Comparison of ENCODE assay signal across 3 cellular contexts in genomic region chr6:14639983-14640599, GRCh38.
TF ChIP-seq lines count a peak whose summit lies in the region.

No MANE protein-coding gene starts in this region.

TF ChIP-seq in GM12891, 5 proteins besides CTCF, POLR2A, EP300 and RAD21 (continued from another document):
- TF ChIP-seq SPI1 (IDR thresholded peaks at IDR 0.05; ENCODE audit: low read depth, low read length) (no peak), TAF1 (IDR thresholded peaks at IDR 0.05; ENCODE audit: low read depth, low read length) (no peak)

TF ChIP-seq in IMR-90, 13 proteins besides CTCF, POLR2A, EP300 and RAD21 (continued from another document):
- TF ChIP-seq ELK1 (IDR thresholded peaks at IDR 0.05; ENCODE audit: borderline replicate concordance, low read depth, low read length) (no peak), FOS (IDR thresholded peaks at IDR 0.05; ENCODE audit: low read depth, low read length) (peak; percentile 12; the same call in 1 of the 2 replicates), RFX5 (IDR thresholded peaks at IDR 0.05; ENCODE audit: low read depth, low read length) (no peak), BHLHE40 (IDR thresholded peaks at IDR 0.05; ENCODE audit: low read depth, low read length) (peak; percentile 34; the same call in 1 of the 2 replicates), MXI1 (IDR thresholded peaks at IDR 0.05; ENCODE audit: borderline replicate concordance, low read depth, low read length) (no peak)
- TF ChIP-seq, protein P1, sequence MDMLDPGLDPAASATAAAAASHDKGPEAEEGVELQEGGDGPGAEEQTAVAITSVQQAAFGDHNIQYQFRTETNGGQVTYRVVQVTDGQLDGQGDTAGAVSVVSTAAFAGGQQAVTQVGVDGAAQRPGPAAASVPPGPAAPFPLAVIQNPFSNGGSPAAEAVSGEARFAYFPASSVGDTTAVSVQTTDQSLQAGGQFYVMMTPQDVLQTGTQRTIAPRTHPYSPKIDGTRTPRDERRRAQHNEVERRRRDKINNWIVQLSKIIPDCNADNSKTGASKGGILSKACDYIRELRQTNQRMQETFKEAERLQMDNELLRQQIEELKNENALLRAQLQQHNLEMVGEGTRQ (IDR thresholded peaks at IDR 0.05; ENCODE audit: low read depth, low read length): peak; percentile 42; the same call in 1 of the 2 replicates
TF ChIP-seq in IMR-90: peak in this region for 3.

TF ChIP-seq in K562, 482 proteins besides CTCF, POLR2A, EP300 and RAD21 (continued from another document):
- no peak for TF ChIP-seq CLOCK (CRISPR knock-in tag; IDR thresholded peaks at IDR 0.05; ENCODE audit: borderline replicate concordance)
- TF ChIP-seq, protein P2, sequence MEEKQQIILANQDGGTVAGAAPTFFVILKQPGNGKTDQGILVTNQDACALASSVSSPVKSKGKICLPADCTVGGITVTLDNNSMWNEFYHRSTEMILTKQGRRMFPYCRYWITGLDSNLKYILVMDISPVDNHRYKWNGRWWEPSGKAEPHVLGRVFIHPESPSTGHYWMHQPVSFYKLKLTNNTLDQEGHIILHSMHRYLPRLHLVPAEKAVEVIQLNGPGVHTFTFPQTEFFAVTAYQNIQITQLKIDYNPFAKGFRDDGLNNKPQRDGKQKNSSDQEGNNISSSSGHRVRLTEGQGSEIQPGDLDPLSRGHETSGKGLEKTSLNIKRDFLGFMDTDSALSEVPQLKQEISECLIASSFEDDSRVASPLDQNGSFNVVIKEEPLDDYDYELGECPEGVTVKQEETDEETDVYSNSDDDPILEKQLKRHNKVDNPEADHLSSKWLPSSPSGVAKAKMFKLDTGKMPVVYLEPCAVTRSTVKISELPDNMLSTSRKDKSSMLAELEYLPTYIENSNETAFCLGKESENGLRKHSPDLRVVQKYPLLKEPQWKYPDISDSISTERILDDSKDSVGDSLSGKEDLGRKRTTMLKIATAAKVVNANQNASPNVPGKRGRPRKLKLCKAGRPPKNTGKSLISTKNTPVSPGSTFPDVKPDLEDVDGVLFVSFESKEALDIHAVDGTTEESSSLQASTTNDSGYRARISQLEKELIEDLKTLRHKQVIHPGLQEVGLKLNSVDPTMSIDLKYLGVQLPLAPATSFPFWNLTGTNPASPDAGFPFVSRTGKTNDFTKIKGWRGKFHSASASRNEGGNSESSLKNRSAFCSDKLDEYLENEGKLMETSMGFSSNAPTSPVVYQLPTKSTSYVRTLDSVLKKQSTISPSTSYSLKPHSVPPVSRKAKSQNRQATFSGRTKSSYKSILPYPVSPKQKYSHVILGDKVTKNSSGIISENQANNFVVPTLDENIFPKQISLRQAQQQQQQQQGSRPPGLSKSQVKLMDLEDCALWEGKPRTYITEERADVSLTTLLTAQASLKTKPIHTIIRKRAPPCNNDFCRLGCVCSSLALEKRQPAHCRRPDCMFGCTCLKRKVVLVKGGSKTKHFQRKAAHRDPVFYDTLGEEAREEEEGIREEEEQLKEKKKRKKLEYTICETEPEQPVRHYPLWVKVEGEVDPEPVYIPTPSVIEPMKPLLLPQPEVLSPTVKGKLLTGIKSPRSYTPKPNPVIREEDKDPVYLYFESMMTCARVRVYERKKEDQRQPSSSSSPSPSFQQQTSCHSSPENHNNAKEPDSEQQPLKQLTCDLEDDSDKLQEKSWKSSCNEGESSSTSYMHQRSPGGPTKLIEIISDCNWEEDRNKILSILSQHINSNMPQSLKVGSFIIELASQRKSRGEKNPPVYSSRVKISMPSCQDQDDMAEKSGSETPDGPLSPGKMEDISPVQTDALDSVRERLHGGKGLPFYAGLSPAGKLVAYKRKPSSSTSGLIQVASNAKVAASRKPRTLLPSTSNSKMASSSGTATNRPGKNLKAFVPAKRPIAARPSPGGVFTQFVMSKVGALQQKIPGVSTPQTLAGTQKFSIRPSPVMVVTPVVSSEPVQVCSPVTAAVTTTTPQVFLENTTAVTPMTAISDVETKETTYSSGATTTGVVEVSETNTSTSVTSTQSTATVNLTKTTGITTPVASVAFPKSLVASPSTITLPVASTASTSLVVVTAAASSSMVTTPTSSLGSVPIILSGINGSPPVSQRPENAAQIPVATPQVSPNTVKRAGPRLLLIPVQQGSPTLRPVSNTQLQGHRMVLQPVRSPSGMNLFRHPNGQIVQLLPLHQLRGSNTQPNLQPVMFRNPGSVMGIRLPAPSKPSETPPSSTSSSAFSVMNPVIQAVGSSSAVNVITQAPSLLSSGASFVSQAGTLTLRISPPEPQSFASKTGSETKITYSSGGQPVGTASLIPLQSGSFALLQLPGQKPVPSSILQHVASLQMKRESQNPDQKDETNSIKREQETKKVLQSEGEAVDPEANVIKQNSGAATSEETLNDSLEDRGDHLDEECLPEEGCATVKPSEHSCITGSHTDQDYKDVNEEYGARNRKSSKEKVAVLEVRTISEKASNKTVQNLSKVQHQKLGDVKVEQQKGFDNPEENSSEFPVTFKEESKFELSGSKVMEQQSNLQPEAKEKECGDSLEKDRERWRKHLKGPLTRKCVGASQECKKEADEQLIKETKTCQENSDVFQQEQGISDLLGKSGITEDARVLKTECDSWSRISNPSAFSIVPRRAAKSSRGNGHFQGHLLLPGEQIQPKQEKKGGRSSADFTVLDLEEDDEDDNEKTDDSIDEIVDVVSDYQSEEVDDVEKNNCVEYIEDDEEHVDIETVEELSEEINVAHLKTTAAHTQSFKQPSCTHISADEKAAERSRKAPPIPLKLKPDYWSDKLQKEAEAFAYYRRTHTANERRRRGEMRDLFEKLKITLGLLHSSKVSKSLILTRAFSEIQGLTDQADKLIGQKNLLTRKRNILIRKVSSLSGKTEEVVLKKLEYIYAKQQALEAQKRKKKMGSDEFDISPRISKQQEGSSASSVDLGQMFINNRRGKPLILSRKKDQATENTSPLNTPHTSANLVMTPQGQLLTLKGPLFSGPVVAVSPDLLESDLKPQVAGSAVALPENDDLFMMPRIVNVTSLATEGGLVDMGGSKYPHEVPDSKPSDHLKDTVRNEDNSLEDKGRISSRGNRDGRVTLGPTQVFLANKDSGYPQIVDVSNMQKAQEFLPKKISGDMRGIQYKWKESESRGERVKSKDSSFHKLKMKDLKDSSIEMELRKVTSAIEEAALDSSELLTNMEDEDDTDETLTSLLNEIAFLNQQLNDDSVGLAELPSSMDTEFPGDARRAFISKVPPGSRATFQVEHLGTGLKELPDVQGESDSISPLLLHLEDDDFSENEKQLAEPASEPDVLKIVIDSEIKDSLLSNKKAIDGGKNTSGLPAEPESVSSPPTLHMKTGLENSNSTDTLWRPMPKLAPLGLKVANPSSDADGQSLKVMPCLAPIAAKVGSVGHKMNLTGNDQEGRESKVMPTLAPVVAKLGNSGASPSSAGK (IDR thresholded peaks at IDR 0.05): 0 out of 2 replicates have a peak, but pooled peaks have one; percentile 4
- TF ChIP-seq NELFE (IDR thresholded peaks at IDR 0.05; ENCODE audit: insufficient read depth, insufficient read length): no peak
- no peak for TF ChIP-seq POLR2H (tag; IDR thresholded peaks at IDR 0.05; ENCODE audit: low read depth)
- TF ChIP-seq, protein P1 (CRISPR knock-in tag; IDR thresholded peaks at IDR 0.05): peak; percentile 59
- no peak for TF ChIP-seq JUND (IDR thresholded peaks at IDR 0.05; ENCODE audit: borderline replicate concordance, low read depth, low read length)
- no peak for TF ChIP-seq JUND (tag; IDR thresholded peaks at IDR 0.05; ENCODE audit: borderline replicate concordance, low read depth, low read length)
- TF ChIP-seq ZNF561 (CRISPR knock-in tag; conservative IDR thresholded peaks at IDR 0.05): no peak
- TF ChIP-seq EGR1 (conservative IDR thresholded peaks at IDR 0.05): peak; percentile 28; the same call in 1 of the 2 replicates
